1 cellular context compared by ENCODE assay signal in the genomic region with DNA sequence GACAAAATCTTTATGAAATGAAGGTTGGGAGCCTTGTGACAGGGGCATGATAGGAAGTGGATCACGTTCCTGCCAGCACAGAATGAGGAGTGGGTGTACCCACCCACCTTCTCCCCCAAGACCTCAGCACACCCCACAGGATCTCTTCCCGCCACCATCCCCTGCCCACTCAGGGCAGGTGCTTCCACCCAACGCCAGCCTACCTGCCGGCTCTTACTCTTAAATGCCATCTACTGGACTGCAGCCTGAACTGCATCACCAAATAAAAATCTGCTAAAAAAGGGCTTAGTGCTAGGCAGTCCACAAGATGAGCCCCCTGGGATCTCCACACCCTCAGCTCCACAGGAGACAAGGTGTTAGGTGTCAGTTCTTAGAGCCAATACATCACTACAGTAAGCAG.
TF ChIP-seq lines count a peak whose summit lies in the region.

No MANE protein-coding gene starts in this region.

TF ChIP-seq in GM23338, 12 proteins besides CTCF, POLR2A, EP300 and RAD21 (continued from another document):
- TF ChIP-seq, protein P1, sequence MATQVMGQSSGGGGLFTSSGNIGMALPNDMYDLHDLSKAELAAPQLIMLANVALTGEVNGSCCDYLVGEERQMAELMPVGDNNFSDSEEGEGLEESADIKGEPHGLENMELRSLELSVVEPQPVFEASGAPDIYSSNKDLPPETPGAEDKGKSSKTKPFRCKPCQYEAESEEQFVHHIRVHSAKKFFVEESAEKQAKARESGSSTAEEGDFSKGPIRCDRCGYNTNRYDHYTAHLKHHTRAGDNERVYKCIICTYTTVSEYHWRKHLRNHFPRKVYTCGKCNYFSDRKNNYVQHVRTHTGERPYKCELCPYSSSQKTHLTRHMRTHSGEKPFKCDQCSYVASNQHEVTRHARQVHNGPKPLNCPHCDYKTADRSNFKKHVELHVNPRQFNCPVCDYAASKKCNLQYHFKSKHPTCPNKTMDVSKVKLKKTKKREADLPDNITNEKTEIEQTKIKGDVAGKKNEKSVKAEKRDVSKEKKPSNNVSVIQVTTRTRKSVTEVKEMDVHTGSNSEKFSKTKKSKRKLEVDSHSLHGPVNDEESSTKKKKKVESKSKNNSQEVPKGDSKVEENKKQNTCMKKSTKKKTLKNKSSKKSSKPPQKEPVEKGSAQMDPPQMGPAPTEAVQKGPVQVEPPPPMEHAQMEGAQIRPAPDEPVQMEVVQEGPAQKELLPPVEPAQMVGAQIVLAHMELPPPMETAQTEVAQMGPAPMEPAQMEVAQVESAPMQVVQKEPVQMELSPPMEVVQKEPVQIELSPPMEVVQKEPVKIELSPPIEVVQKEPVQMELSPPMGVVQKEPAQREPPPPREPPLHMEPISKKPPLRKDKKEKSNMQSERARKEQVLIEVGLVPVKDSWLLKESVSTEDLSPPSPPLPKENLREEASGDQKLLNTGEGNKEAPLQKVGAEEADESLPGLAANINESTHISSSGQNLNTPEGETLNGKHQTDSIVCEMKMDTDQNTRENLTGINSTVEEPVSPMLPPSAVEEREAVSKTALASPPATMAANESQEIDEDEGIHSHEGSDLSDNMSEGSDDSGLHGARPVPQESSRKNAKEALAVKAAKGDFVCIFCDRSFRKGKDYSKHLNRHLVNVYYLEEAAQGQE (IDR thresholded peaks at IDR 0.05; ENCODE audit: unreplicated experiment): no peak
- TF ChIP-seq EZH2phosphoT487 (IDR thresholded peaks at IDR 0.05; ENCODE audit: unreplicated experiment): no peak
- TF ChIP-seq ZNF331 (CRISPR knock-in tag; IDR thresholded peaks at IDR 0.05; ENCODE audit: low read depth): no peak
